Comparison of ENCODE assay signal across 8 cellular contexts in the genomic region with DNA sequence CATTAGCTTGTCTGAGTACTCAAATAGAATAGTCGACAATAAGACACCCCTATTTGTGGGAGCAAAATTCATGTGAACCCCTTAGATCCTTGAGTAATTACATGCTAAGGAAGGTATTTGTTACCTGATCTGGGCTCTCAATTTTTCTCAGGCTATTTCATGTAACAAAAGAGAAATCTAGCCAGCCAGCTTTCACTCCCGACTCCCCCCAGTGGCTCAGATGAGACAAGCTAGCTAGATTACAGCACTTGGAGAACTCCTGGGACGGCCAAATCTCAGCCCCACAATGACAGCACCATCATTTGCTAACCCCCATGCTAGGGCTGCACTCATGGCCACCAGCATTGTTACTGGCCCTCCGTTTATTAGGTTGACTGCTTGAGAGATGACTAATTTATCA. TPM values are rescaled to one million over a fixed set of nuclear protein-coding genes. Genes with fewer than 3 reads are reported as not detected.
DNase-seq lines count a peak whose midpoint lies in the region; ATAC-seq and TF ChIP-seq lines count a peak whose summit lies in the region.

No MANE protein-coding gene starts in this region.

- TF ChIP-seq CTCF in heart right ventricle (IDR thresholded peaks at IDR 0.05) (peak in 8 of 9 donors; percentile 5 to 47 (median 38)), choroid plexus epithelial cell (conservative IDR thresholded peaks at IDR 0.05; ENCODE audit: low read depth, low read length) (peak; percentile 92), neural crest cell (conservative IDR thresholded peaks at IDR 0.05) (peak; percentile 67), suprapubic skin (IDR thresholded peaks at IDR 0.05) (peak in 1 of 2 donors; percentile 22)

- TF ChIP-seq EP300 in suprapubic skin (IDR thresholded peaks at IDR 0.05): no peak

- no peaks in the 10 kb centered on the region for H3K9me3 Mint-ChIP-seq in neural crest cell
- H3K9me3 Mint-ChIP-seq in activated naive CD4-positive, alpha-beta T cell treated with anti-CD3 and anti-CD28 coated beads, Interleukin-2, amount 10 ng/mL, durations not matched to agents 7 days and 5 days: no peaks in the 10 kb centered on the region

- intact Hi-C loops in heart right ventricle (cut with DNase I): loop anchor here in 6 of 10 donors (5.0 to 10.0 kb wide), 7 partner anchors 60 to 228 kb away; no protein-coding TSS in a partner anchor
- intact Hi-C loops in left ventricle myocardium superior (cut with micrococcal nuclease): no loop called here

- H3K27ac ChIP-seq in heart right ventricle (no peak overlapping the region), suprapubic skin (no peak overlapping the region)

- H3K27ac Mint-ChIP-seq in neural crest cell (ENCODE audit: unreplicated experiment): no peak overlapping the region
- no peak overlapping the region for H3K27ac Mint-ChIP-seq in activated naive CD4-positive, alpha-beta T cell treated with anti-CD3 and anti-CD28 coated beads, Interleukin-2, amount 10 ng/mL, durations not matched to agents 7 days and 5 days

- H3K36me3 ChIP-seq in heart right ventricle (no peaks in the 10 kb centered on the region), suprapubic skin (no peaks in the 10 kb centered on the region)

- ATAC-seq in heart right ventricle (no peak), left ventricle myocardium superior (no peak)

- CTCF ChIA-PET in activated naive CD4-positive, alpha-beta T cell treated with anti-CD3 and anti-CD28 coated beads, Interleukin-2, amount 10 ng/mL, durations not matched to agents 7 days and 5 days (lab: Charles Lee): interaction anchor here (0.8 to 4.7 kb wide), 4 partner anchors 13 to 353 kb away, joined by 3 to 38 read pairs (median 11); no protein-coding TSS in a partner anchor

- no peak for TF ChIP-seq POLR2A in suprapubic skin (IDR thresholded peaks at IDR 0.05)

- WGBS in heart right ventricle, 2 donors: 23 to 33% methylated on average over 4 of the region's 4 CpGs
- 28% methylated on average over 4 of the region's 4 CpGs for WGBS in suprapubic skin

- H3K36me3 Mint-ChIP-seq in neural crest cell (ENCODE audit: low read depth): no peaks in the 10 kb centered on the region
- H3K36me3 Mint-ChIP-seq in activated naive CD4-positive, alpha-beta T cell treated with anti-CD3 and anti-CD28 coated beads, Interleukin-2, amount 10 ng/mL, durations not matched to agents 7 days and 5 days: no peaks in the 10 kb centered on the region

- no peak overlapping the region for H3K4me3 Mint-ChIP-seq in neural crest cell
- H3K4me3 Mint-ChIP-seq in activated naive CD4-positive, alpha-beta T cell treated with anti-CD3 and anti-CD28 coated beads, Interleukin-2, amount 10 ng/mL, durations not matched to agents 7 days and 5 days: no peak overlapping the region

- no peak overlapping the region for H3K4me3 ChIP-seq in heart right ventricle
- H3K4me3 ChIP-seq in choroid plexus epithelial cell (ENCODE audit: low read depth, low read length): no peak overlapping the region
- no peak overlapping the region for H3K4me3 ChIP-seq in suprapubic skin

- H3K4me1 ChIP-seq in heart right ventricle (peaks cover 0 to 17% (median 8%) of the 10 kb centered on the region in 9 donors), suprapubic skin (peaks cover 26% of the 10 kb centered on the region)

- H3K27me3 Mint-ChIP-seq in neural crest cell (ENCODE audit: low read depth): no peaks in the 10 kb centered on the region
- peaks cover 15% of the 10 kb centered on the region for H3K27me3 Mint-ChIP-seq in activated naive CD4-positive, alpha-beta T cell treated with anti-CD3 and anti-CD28 coated beads, Interleukin-2, amount 10 ng/mL, durations not matched to agents 7 days and 5 days

- no peak for DNase-seq in heart right ventricle
- DNase-seq in left ventricle myocardium superior: no peak
- peak; percentile 53 for DNase-seq in NCI-H2107 treated with DMSO at 0.1 percent for 48 hours (lab: John Stamatoyannopoulos, UW; ENCODE audit: unreplicated experiment)
- peak; percentile 77 for DNase-seq in choroid plexus epithelial cell (ENCODE audit: low read depth)
- peak; percentile 38 for DNase-seq in neural crest cell (ENCODE audit: low read depth, low spot score)
- no peak for DNase-seq in suprapubic skin (ENCODE audit: low spot score in 2 of 2)
- no peak for DNase-seq in GM19240 (ENCODE audit: insufficient read length, low spot score)
- no peak for DNase-seq in activated naive CD4-positive, alpha-beta T cell treated with anti-CD3 and anti-CD28 coated beads, Interleukin-2, amount 10 ng/mL, durations not matched to agents 7 days and 5 days

- H3K27me3 ChIP-seq in heart right ventricle (no peaks in the 10 kb centered on the region), suprapubic skin (peaks cover 4% of the 10 kb centered on the region)

- H3K9me3 ChIP-seq in heart right ventricle: no peaks in the 10 kb centered on the region
- no peaks in the 10 kb centered on the region for H3K9me3 ChIP-seq in suprapubic skin

- peaks cover 8% of the 10 kb centered on the region for H3K4me1 Mint-ChIP-seq in neural crest cell
- no peaks in the 10 kb centered on the region for H3K4me1 Mint-ChIP-seq in activated naive CD4-positive, alpha-beta T cell treated with anti-CD3 and anti-CD28 coated beads, Interleukin-2, amount 10 ng/mL, durations not matched to agents 7 days and 5 days

RNA-seq across cellular contexts. Expression of gene GLDN, which starts 41.3 kb away (rescaled TPM):
- total RNA-seq in heart right ventricle: 10 to 100 TPM in 6 of 10 donors, 1 to 10 TPM in 4; 8.5 to 19.8 (median 12.4) TPM
- 1 to 10 TPM in 1 of 2 donors, under 1 TPM in 1; 0.65 to 5.3 TPM for polyA plus RNA-seq in heart right ventricle
- total RNA-seq in left ventricle myocardium superior: 10.8 TPM
- 1.7 and 2.4 TPM in 2 replicates for total RNA-seq in neural crest cell
- 1 to 10 TPM; 4.2 to 6.0 (median 4.7) TPM for total RNA-seq in suprapubic skin

RNA-seq across cellular contexts. Expression of gene CYP19A1, which starts 44.4 kb away (rescaled TPM):
- total RNA-seq in heart right ventricle: 1 to 10 TPM in 3 of 10 donors, under 1 TPM in 4, not detected in 3; 0.26 to 1.9 (median 0.58) TPM
- polyA plus RNA-seq in heart right ventricle: under 1 TPM; 0.68 to 0.95 TPM
- total RNA-seq in left ventricle myocardium superior: 0.55 TPM
- total RNA-seq in neural crest cell: not detected in 2 replicates
- total RNA-seq in suprapubic skin: 1 to 10 TPM; 2.7 to 6.8 (median 5.6) TPM

Comparison
In these comparisons a context has a peak if more than half of its experiments do, and no peak if none do; other contexts are left out.
1. DNase-seq: peak in NCI-H2107 treated with DMSO at 0.1 percent for 48 hours (single experiment), choroid plexus epithelial cell (single experiment) and neural crest cell (single experiment); none in heart right ventricle (0 of 2), left ventricle myocardium superior (single experiment), suprapubic skin (0 of 2), GM19240 (single experiment) and activated naive CD4-positive, alpha-beta T cell treated with anti-CD3 and anti-CD28 coated beads, Interleukin-2, amount 10 ng/mL, durations not matched to agents 7 days and 5 days (single experiment).